8 cellular contexts compared by ENCODE assay signal in genomic region chr9:105243935-105244273, GRCh38. TPM values are rescaled to one million over a fixed set of nuclear protein-coding genes. Genes with fewer than 3 reads are reported as not detected.
A peak's percentile ranks its signal among the peaks of the same experiment; 100 is the strongest.
DNase-seq lines count a peak whose midpoint lies in the region; ATAC-seq and TF ChIP-seq lines count a peak whose summit lies in the region.

No MANE protein-coding gene starts in this region.

- intact Hi-C loops in Caco-2 (cut with micrococcal nuclease; ENCODE audit: unreplicated experiment) (loop anchor here (1.0 to 10.0 kb wide), 5 partner anchors 75 to 379 kb away; no protein-coding TSS in a partner anchor), PC-9 (cut with micrococcal nuclease; ENCODE audit: unreplicated experiment) (loop anchor here (1.0 to 10.0 kb wide), 10 partner anchors 55 to 469 kb away; partner anchors contain the start of gene TMEM38B)

- no peaks in the 10 kb centered on the region for H3K27me3 Mint-ChIP-seq in Caco-2 (ENCODE audit: insufficient read depth, unreplicated experiment)
- H3K27me3 Mint-ChIP-seq in osteocyte (ENCODE audit: unreplicated experiment): peaks cover 26% of the 10 kb centered on the region

- H3K27ac ChIP-seq in PC-9: peak overlapping the region; percentile 77

- no peaks in the 10 kb centered on the region for H4K20me1 ChIP-seq in PC-9 (ENCODE audit: insufficient read depth)

- peaks cover 23% of the 10 kb centered on the region for H3K4me1 Mint-ChIP-seq in Caco-2 (ENCODE audit: low read depth, unreplicated experiment)
- peaks cover 38% of the 10 kb centered on the region for H3K4me1 Mint-ChIP-seq in osteocyte (ENCODE audit: unreplicated experiment)

- peaks cover 33% of the 10 kb centered on the region for H3K79me2 ChIP-seq in PC-9 (ENCODE audit: low read depth)

- H3K27ac Mint-ChIP-seq in Caco-2 (ENCODE audit: unreplicated experiment): peak overlapping the region; percentile 70
- H3K27ac Mint-ChIP-seq in osteocyte (ENCODE audit: unreplicated experiment): peak overlapping the region; percentile 79

- peaks cover 14% of the 10 kb centered on the region for H3K4me1 ChIP-seq in Caco-2
- peaks cover 25% of the 10 kb centered on the region for H3K4me1 ChIP-seq in PC-9 (replicated peaks; ENCODE audit: insufficient read depth)

- H3F3A ChIP-seq in PC-9 (ENCODE audit: insufficient read depth, low read depth): peaks cover 24% of the 10 kb centered on the region; the same call in 1 of the 2 replicates

- H3K27me3 ChIP-seq in Caco-2 (replicated peaks; ENCODE audit: control insufficient read depth, insufficient read depth, low read length) (no peaks in the 10 kb centered on the region), PC-9 (ENCODE audit: insufficient read depth, low read depth) (no peaks in the 10 kb centered on the region)

- H2AFZ ChIP-seq in PC-9: peak overlapping the region; percentile 93

- H3K9me3 Mint-ChIP-seq in Caco-2 (ENCODE audit: unreplicated experiment): no peaks in the 10 kb centered on the region
- H3K9me3 Mint-ChIP-seq in osteocyte (ENCODE audit: unreplicated experiment): no peaks in the 10 kb centered on the region

- TF ChIP-seq CTCF in Caco-2 (IDR thresholded peaks at IDR 0.05; ENCODE audit: insufficient read depth in 1 of 2, low read depth in 1 of 2, low read length in 1 of 2, severe bottlenecking in 1 of 2, unreplicated experiment in 1 of 2) (no peak), PC-9 (conservative IDR thresholded peaks at IDR 0.05) (no peak), epithelial cell of esophagus (IDR thresholded peaks at IDR 0.05; ENCODE audit: insufficient read depth, low read depth, low read length, missing control alignments) (no peak), osteocyte (IDR thresholded peaks at IDR 0.05) (no peak)

- no peaks in the 10 kb centered on the region for H3K9me2 ChIP-seq in PC-9 (ENCODE audit: insufficient read depth)

- H3K36me3 ChIP-seq in Caco-2 (ENCODE audit: control insufficient read depth, insufficient read depth, low read length) (no peaks in the 10 kb centered on the region), PC-9 (ENCODE audit: low read depth) (no peaks in the 10 kb centered on the region)

- peak overlapping the region; percentile 76 for H3K4me3 ChIP-seq in Caco-2 (ENCODE audit: low read depth, low read length)
- peak overlapping the region; percentile 97; the same call in 1 of the 2 replicates for H3K4me3 ChIP-seq in PC-9
- H3K4me3 ChIP-seq in epithelial cell of esophagus (ENCODE audit: low read length): peak overlapping the region; percentile 53

- H3K36me3 Mint-ChIP-seq in Caco-2 (ENCODE audit: insufficient read depth, unreplicated experiment) (peaks cover 15% of the 10 kb centered on the region), osteocyte (ENCODE audit: unreplicated experiment) (no peaks in the 10 kb centered on the region)

- no peak for DNase-seq in Caco-2
- no peak for DNase-seq in PC-9
- no peak for DNase-seq in epithelial cell of esophagus (ENCODE audit: low read depth)
- no peak for DNase-seq in osteocyte (ENCODE audit: extremely low spot score, unreplicated experiment)
- DNase-seq in NCI-H146 (lab: John Stamatoyannopoulos, UW): no peak
- DNase-seq in putamen (ENCODE audit: low spot score): no peak

- BruUV-seq in Caco-2 (replicated peaks; lab: Mats Ljungman, UMichigan): no TSS peak
- TSS peak; percentile 86 for BruUV-seq in PC-9 (replicated peaks; lab: Mats Ljungman, UMichigan)

- ATAC-seq in GM18907 (IDR thresholded peaks at IDR 0.05; ENCODE audit: unreplicated experiment) (no peak), GM18861 (IDR thresholded peaks at IDR 0.05; ENCODE audit: unreplicated experiment) (no peak)

- H3K4me2 ChIP-seq in PC-9: peak overlapping the region; percentile 87

- POLR2A ChIA-PET in Caco-2 (lab: Charles Lee) (interaction anchor here (1.0 to 2.0 kb wide), 5 partner anchors 75 to 259 kb away, joined by 4 to 14 read pairs (median 9); no protein-coding TSS in a partner anchor), PC-9 (lab: Charles Lee; ENCODE audit: unreplicated experiment) (interaction anchor here (0.5 to 1.0 kb wide), 4 partner anchors 14 to 1440 kb away, joined by 3 to 13 read pairs (median 8); no protein-coding TSS in a partner anchor)

- H3K4me3 Mint-ChIP-seq in Caco-2 (ENCODE audit: unreplicated experiment): peak overlapping the region; percentile 97
- H3K4me3 Mint-ChIP-seq in osteocyte (ENCODE audit: unreplicated experiment): peak overlapping the region; percentile 68

- H3K9me3 ChIP-seq in Caco-2 (no peaks in the 10 kb centered on the region), PC-9 (ENCODE audit: insufficient read depth, low read depth) (no peaks in the 10 kb centered on the region)

- CTCF ChIA-PET in Caco-2 (lab: Charles Lee) (interaction anchor here (0.6 to 2.1 kb wide), 6 partner anchors 10 to 381 kb away, joined by 3 to 12 read pairs (median 4); partner anchors contain the start of gene ABCA1), PC-9 (lab: Charles Lee) (interaction anchor here (1.0 kb wide), 1 partner anchor 317 kb away, joined by 3 read pairs; no protein-coding TSS in a partner anchor)

RNA-seq across cellular contexts. Expression of gene SLC44A1, which starts 0.5 kb away (rescaled TPM):
- total RNA-seq in Caco-2 (2022): 45.8 and 46.3 TPM in 2 replicates
- 70.2 and 95.2 TPM in 2 replicates for total RNA-seq in PC-9 (2021)
- 30.2 and 32.0 TPM in 2 replicates for total RNA-seq in osteocyte
